Comparison of ENCODE assay signal across 20 cellular contexts in genomic region chr3:39519554-39519953, GRCh38. TPM values are rescaled to one million over a fixed set of nuclear protein-coding genes. Genes with fewer than 3 reads are reported as not detected.
DNase-seq lines count a peak whose midpoint lies in the region; ATAC-seq and TF ChIP-seq lines count a peak whose summit lies in the region.
"Had no signal": no experiment of that assay in that cellular context is flagged by ENCODE, and none has a peak within 500 bp of the region (broad histone marks: within the 10 kb centered on the region; RNA-seq: fewer than 3 reads in every experiment).

No MANE protein-coding gene starts in this region.

- DNase-seq in SK-N-SH, result no peak
- no peak for DNase-seq in gastrocnemius medialis
- no peak for DNase-seq in spleen
- no peak for DNase-seq in NCI-H345 (lab: John Stamatoyannopoulos, UW)
- DNase-seq: Calu3; CD8-positive, alpha-beta T cell; DMS79 treated with DMSO at 0.1 percent for 48 hours; EL; H9 had no signal

- in situ Hi-C loops in gastrocnemius medialis (cut with MboI; ENCODE audit: low sequenced_read_pairs in 4 of 4), result no loop called here

- H2AFZ ChIP-seq in SK-N-SH (ENCODE audit: low read depth) (no peak overlapping the region), Loucy (ENCODE audit: low read length) (no peak overlapping the region), parathyroid adenoma (peak overlapping the region; percentile 25)

- POLR2A ChIA-PET in SK-N-SH (lab: Yijun Ruan, JAX), result no interaction called here

- H3K9ac ChIP-seq in SK-N-SH (no peak overlapping the region), Loucy (ENCODE audit: low read depth, low read length, poor library complexity, severe bottlenecking) (peak overlapping the region; percentile 49), parathyroid adenoma (no peak overlapping the region)
- H3K9ac ChIP-seq: BLaER1 had no signal

- no peaks in the 10 kb centered on the region for H3F3A ChIP-seq in SK-N-SH (replicated peaks; ENCODE audit: insufficient read depth)
- peaks cover 10% of the 10 kb centered on the region for H3F3A ChIP-seq in Loucy (ENCODE audit: low read depth)

- H3K9me2 ChIP-seq in SK-N-SH (no peaks in the 10 kb centered on the region), Loucy (replicated peaks; ENCODE audit: low read depth, low read length) (no peaks in the 10 kb centered on the region; the same call in 1 of the 2 replicates)

- no peak overlapping the region for H3K4me3 ChIP-seq in SK-N-SH (ENCODE audit: low read depth in 2 of 2, low read length in 1 of 2)
- H3K4me3 ChIP-seq in Loucy (ENCODE audit: low read length, poor library complexity, severe bottlenecking), result peak overlapping the region; percentile 51
- no peak overlapping the region for H3K4me3 ChIP-seq in parathyroid adenoma (ENCODE audit: low read depth, low read length)
- H3K4me3 ChIP-seq in gastrocnemius medialis, result no peak overlapping the region
- H3K4me3 ChIP-seq in spleen, result no peak overlapping the region
- H3K4me3 ChIP-seq: BLaER1, GM12878 had no signal

- H3K79me2 ChIP-seq in SK-N-SH (ENCODE audit: insufficient read depth), result no peaks in the 10 kb centered on the region
- H3K79me2 ChIP-seq in Loucy (ENCODE audit: insufficient read depth, low read length), result no peaks in the 10 kb centered on the region
- no peaks in the 10 kb centered on the region for H3K79me2 ChIP-seq in parathyroid adenoma

- no peak for TF ChIP-seq POLR2A in gastrocnemius medialis (IDR thresholded peaks at IDR 0.05)
- TF ChIP-seq POLR2A in spleen (IDR thresholded peaks at IDR 0.05), result no peak

- no peaks in the 10 kb centered on the region for H4K20me1 ChIP-seq in SK-N-SH (ENCODE audit: insufficient read depth)
- H4K20me1 ChIP-seq in Loucy (ENCODE audit: insufficient read depth, low read length, poor library complexity, severe bottlenecking), result no peaks in the 10 kb centered on the region
- H4K20me1 ChIP-seq: BLaER1 had no signal

- H3K36me3 ChIP-seq in SK-N-SH (replicated peaks in 1 of 2; ENCODE audit: control insufficient read depth in 1 of 2, insufficient read depth in 2 of 2, low read length in 1 of 2) (no peaks in the 10 kb centered on the region), Loucy (ENCODE audit: insufficient read depth, low read length) (no peaks in the 10 kb centered on the region), parathyroid adenoma (ENCODE audit: control insufficient read depth, insufficient read depth, low read length) (no peaks in the 10 kb centered on the region), gastrocnemius medialis (no peaks in the 10 kb centered on the region), spleen (no peaks in the 10 kb centered on the region)
- H3K36me3 ChIP-seq: BLaER1 had no signal

- intact Hi-C loops in gastrocnemius medialis (cut with DNase I; ENCODE audit: low total_unique reads) (no loop called here), spleen (cut with DNase I; ENCODE audit: low total_unique reads) (no loop called here)

- H3K27ac ChIP-seq in SK-N-SH (ENCODE audit: low read depth in 2 of 2, low read length in 1 of 2) (no peak overlapping the region), parathyroid adenoma (no peak overlapping the region), gastrocnemius medialis (no peak overlapping the region), spleen (no peak overlapping the region)
- H3K27ac ChIP-seq: 22Rv1, BLaER1 had no signal

- H3K9me3 ChIP-seq in SK-N-SH (no peaks in the 10 kb centered on the region; the same call in 1 of the 2 replicates), Loucy (ENCODE audit: insufficient read depth, low read depth, low read length) (peaks cover 8% of the 10 kb centered on the region; the same call in 1 of the 2 replicates), parathyroid adenoma (ENCODE audit: control insufficient read depth, low read length) (no peaks in the 10 kb centered on the region), gastrocnemius medialis (no peaks in the 10 kb centered on the region), spleen (peaks cover 0 to 12% (median 10%) of the 10 kb centered on the region in 8 donors)

- H3K4me2 ChIP-seq in SK-N-SH, result no peak overlapping the region
- peak overlapping the region; percentile 66 for H3K4me2 ChIP-seq in Loucy (ENCODE audit: low read depth, low read length, poor library complexity, severe bottlenecking)
- no peak overlapping the region for H3K4me2 ChIP-seq in parathyroid adenoma (ENCODE audit: low read length)
- H3K4me2 ChIP-seq: BLaER1 had no signal

- no peak for TF ChIP-seq CTCF in SK-N-SH (IDR thresholded peaks at IDR 0.05)
- no peak for TF ChIP-seq CTCF in Loucy (conservative IDR thresholded peaks at IDR 0.05; ENCODE audit: low read length)
- no peak for TF ChIP-seq CTCF in parathyroid adenoma (IDR thresholded peaks at IDR 0.05)
- no peak for TF ChIP-seq CTCF in gastrocnemius medialis (IDR thresholded peaks at IDR 0.05 in 4 of 5, conservative IDR thresholded peaks at IDR 0.05 in 1 of 5)
- no peak for TF ChIP-seq CTCF in spleen (IDR thresholded peaks at IDR 0.05 in 8 of 11, conservative IDR thresholded peaks at IDR 0.05 in 3 of 11)

- CTCF ChIA-PET in SK-N-SH (lab: Yijun Ruan, JAX), result interaction anchor here (0.8 to 2.1 kb wide), 3 partner anchors 23 to 798 kb away, joined by 3 to 5 read pairs (median 4); no protein-coding TSS in a partner anchor

- WGBS in SK-N-SH (ENCODE audit: low lambda C conversion rate), result 22% methylated on average over 3 of the region's 3 CpGs
- 41 to 57% (median 47%) methylated on average over 3 of the region's 3 CpGs for WGBS in spleen, 5 donors

- no peak for TF ChIP-seq EP300 in SK-N-SH (IDR thresholded peaks at IDR 0.05; ENCODE audit: borderline replicate concordance in 1 of 2, low read depth in 1 of 2, low read length in 1 of 2)

- no peak for TF ChIP-seq RAD21 in SK-N-SH (IDR thresholded peaks at IDR 0.05; ENCODE audit: low read length)

- ATAC-seq in SK-N-SH treated with all-trans-retinoic acid at 6 μM for 48 hours, result peak; percentile 78
- ATAC-seq in gastrocnemius medialis, result no peak
- ATAC-seq: CD8-positive, alpha-beta T cell; GM12878; HepG2 had no signal

- H3K27me3 ChIP-seq in SK-N-SH (ENCODE audit: insufficient read depth), result no peaks in the 10 kb centered on the region
- no peaks in the 10 kb centered on the region for H3K27me3 ChIP-seq in Loucy (ENCODE audit: insufficient read depth, low read length, poor library complexity, severe bottlenecking)
- no peaks in the 10 kb centered on the region for H3K27me3 ChIP-seq in parathyroid adenoma (ENCODE audit: control insufficient read depth, insufficient read depth, low read length)
- no peaks in the 10 kb centered on the region for H3K27me3 ChIP-seq in gastrocnemius medialis
- peaks cover 0 to 30% (median 0%) of the 10 kb centered on the region in 7 donors for H3K27me3 ChIP-seq in spleen (replicated peaks in 1 of 7)
- H3K27me3 ChIP-seq: BLaER1 had no signal

- H3K4me1 ChIP-seq in SK-N-SH (ENCODE audit: control insufficient read depth in 1 of 2, insufficient read depth in 2 of 2, low read depth in 1 of 2, low read length in 1 of 2) (no peaks in the 10 kb centered on the region), Loucy (ENCODE audit: insufficient read depth, low read length, poor library complexity, severe bottlenecking) (peaks cover 53% of the 10 kb centered on the region), parathyroid adenoma (peaks cover 12% of the 10 kb centered on the region), gastrocnemius medialis (no peaks in the 10 kb centered on the region), spleen (no peaks in the 10 kb centered on the region)
- H3K4me1 ChIP-seq: BLaER1 had no signal

TF ChIP-seq in SK-N-SH treated with all-trans-retinoic acid at 6 μM for 48 hours, 23 proteins besides CTCF, POLR2A, EP300 and RAD21:
- TF ChIP-seq CSRNP3 (CRISPR knock-in tag; IDR thresholded peaks at IDR 0.05) (no peak), TOX (CRISPR knock-in tag; IDR thresholded peaks at IDR 0.05; ENCODE audit: borderline replicate concordance) (peak; percentile 30; the same call in 1 of the 2 replicates)

TF ChIP-seq in SK-N-SH, 30 proteins besides CTCF, POLR2A, EP300 and RAD21:
- TF ChIP-seq YY1 (IDR thresholded peaks at IDR 0.05; ENCODE audit: low read depth) (no peak), FOSL2 (IDR thresholded peaks at IDR 0.05; ENCODE audit: borderline replicate concordance, low read depth) (no peak), IRF3 (IDR thresholded peaks at IDR 0.05; ENCODE audit: low read depth, low read length) (no peak), USF2 (IDR thresholded peaks at IDR 0.05; ENCODE audit: borderline replicate concordance, low read depth, low read length) (no peak), CHD2 (IDR thresholded peaks at IDR 0.05; ENCODE audit: low read length, partially characterized antibody) (no peak), JUND (IDR thresholded peaks at IDR 0.05) (no peak), TEAD4 (IDR thresholded peaks at IDR 0.05; ENCODE audit: borderline replicate concordance, insufficient read depth) (no peak), MXI1 (IDR thresholded peaks at IDR 0.05; ENCODE audit: low read depth, low read length) (no peak), FOXM1 (IDR thresholded peaks at IDR 0.05; ENCODE audit: low read depth) (no peak), GABPA (IDR thresholded peaks at IDR 0.05; ENCODE audit: low read depth) (no peak)

RNA-seq across cellular contexts. Expression of gene MOBP, which starts 52.1 kb away (rescaled TPM):
- polyA plus RNA-seq in SK-N-SH (2012; rRNA removed) (not detected in 2 replicates), spleen (not detected)
- not detected in 2 replicates for polyA plus RNA-seq in SK-N-SH (2012; cell fraction: cytosol; rRNA removed)
- not detected in 2 replicates for polyA plus RNA-seq in SK-N-SH (2012; cell fraction: nucleus; rRNA removed)
- total RNA-seq in gastrocnemius medialis (not detected), spleen (under 1 TPM in 1 of 7 donors, not detected in 6; 0.06 TPM)
- total RNA-seq: CD8-positive, alpha-beta T cell; G401; H9; HepG2 had no signal
- polyA plus RNA-seq: AG04450, CD14-positive monocyte, HepG2, IgD-negative memory B cell had no signal
